In genomic region chr10:116540814-116541213, GRCh38 we compare ENCODE assay signal across 34 cellular contexts. TPM values are rescaled to one million over a fixed set of nuclear protein-coding genes. Genes with fewer than 3 reads are reported as not detected.
"Had no signal": no experiment of that assay in that cellular context is flagged by ENCODE, and none has a peak within 500 bp of the region (broad histone marks: within the 10 kb centered on the region; RNA-seq: fewer than 3 reads in every experiment).

No MANE protein-coding gene starts in this region.

- H3K9ac ChIP-seq: KMS-11 had no signal

- H3K27ac ChIP-seq: KMS-11, PC-9, RWPE1, SJCRH30, SK-N-MC had no signal

- DNase-seq: Karpas-422, MM.1S, MV-4-11, NCI-H1092, NCI-H1105, NCI-H1417 treated with DMSO at 0.1 percent for 48 hours, NCI-H1436 treated with DMSO at 0.1 percent for 48 hours, NCI-H1694 treated with DMSO at 0.1 percent for 48 hours, NCI-H187 treated with DMSO at 0.1 percent for 48 hours, NCI-H2029, NCI-H2081, NCI-H2171 treated with DMSO at 0.1 percent for 48 hours, NCI-H2227 treated with DMSO at 0.1 percent for 48 hours, NCI-H345, NCI-H446, NCI-H510A treated with DMSO at 0.1 percent for 48 hours, NCI-H524 treated with DMSO at 0.1 percent for 48 hours, NCI-H774, PC-9, SHP77, SIG-M5, SJCRH30 had no signal

- H3K36me3 ChIP-seq: SJCRH30 had no signal

- H3K9me3 ChIP-seq: SJCRH30 had no signal

- ATAC-seq: Panc1, Right ventricle myocardium inferior, SK-N-SH treated with all-trans-retinoic acid at 6 μM for 48 hours had no signal

- H3K4me2 ChIP-seq: KMS-11, PC-9 had no signal

- H2AFZ ChIP-seq: PC-9 had no signal

- H3K4me3 ChIP-seq: PC-9, SJCRH30, SK-N-MC had no signal

- H3K27me3 ChIP-seq: SJCRH30 had no signal

RNA-seq across cellular contexts. Expression of gene PNLIP, which starts 4.9 kb away (rescaled TPM):
- total RNA-seq: MCF 10A, NCI-H460, OCI-LY7, PC-9, Right ventricle myocardium inferior, RPMI7951, SJCRH30, SK-MEL-5 had no signal

RNA-seq across cellular contexts. Expression of gene PNLIPRP1, which starts 49.9 kb away (rescaled TPM):
- total RNA-seq: LHCN-M2, MCF 10A, NCI-H460, OCI-LY7, PC-9, Right ventricle myocardium inferior, RPMI7951, SJCRH30, SK-MEL-5 had no signal
